ENCODE assay signal across 17 cellular contexts in the genomic region with DNA sequence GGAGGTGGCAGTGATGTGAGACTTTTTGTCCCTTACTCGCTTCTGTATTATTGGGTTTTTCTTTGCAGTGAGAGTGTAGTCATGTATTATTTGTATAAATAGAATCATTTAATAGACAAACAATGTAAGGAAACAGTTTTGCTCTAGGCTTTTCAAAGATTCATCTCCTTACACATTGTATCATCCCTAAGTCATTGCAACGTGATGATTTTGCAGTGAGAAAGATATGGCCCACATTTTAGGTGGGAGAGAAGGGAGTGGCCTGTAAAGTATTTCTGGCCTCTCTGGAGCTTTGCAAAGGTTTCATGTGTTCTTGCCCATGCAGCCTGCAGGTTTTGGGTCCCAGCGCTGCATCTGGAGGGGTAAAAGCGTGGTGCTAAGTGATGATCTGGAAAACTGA. TPM values are rescaled to one million over a fixed set of nuclear protein-coding genes. Genes with fewer than 3 reads are reported as not detected.
DNase-seq lines count a peak whose midpoint lies in the region; ATAC-seq and TF ChIP-seq lines count a peak whose summit lies in the region.
"Had no signal": no experiment of that assay in that cellular context is flagged by ENCODE, and none has a peak within 500 bp of the region (broad histone marks: within the 10 kb centered on the region; RNA-seq: fewer than 3 reads in every experiment).

No MANE protein-coding gene starts in this region.

- H3K4me3 Mint-ChIP-seq in glutamatergic neuron (ENCODE audit: unreplicated experiment): no peak overlapping the region
- H3K4me3 Mint-ChIP-seq: B cell; CD4-positive, alpha-beta T cell had no signal

- H3K4me3 ChIP-seq in IMR-90 (ENCODE audit: insufficient read depth, low read depth, low read length) (no peak overlapping the region), Panc1 (ENCODE audit: low read depth in 2 of 2, low read length in 2 of 2) (no peak overlapping the region), stomach smooth muscle (ENCODE audit: low read length in 2 of 2) (no peak overlapping the region)

- H3K4me2 ChIP-seq in IMR-90 (ENCODE audit: low read depth, low read length): no peak overlapping the region
- H3K4me2 ChIP-seq: SK-N-SH had no signal

- H2AFZ ChIP-seq in IMR-90 (replicated peaks; ENCODE audit: low read length, poor library complexity): no peak overlapping the region

- peaks cover 10% of the 10 kb centered on the region for H3K27me3 Mint-ChIP-seq in glutamatergic neuron (ENCODE audit: unreplicated experiment)
- H3K27me3 Mint-ChIP-seq: CD4-positive, alpha-beta T cell had no signal

- H3K9ac ChIP-seq in IMR-90 (ENCODE audit: low read depth, low read length): peak overlapping the region; percentile 32; the same call in 1 of the 2 replicates
- no peak overlapping the region for H3K9ac ChIP-seq in stomach smooth muscle (ENCODE audit: low read length in 2 of 2)
- H3K9ac ChIP-seq: SK-N-SH had no signal

- no peak for TF ChIP-seq CTCF in IMR-90 (conservative IDR thresholded peaks at IDR 0.05; ENCODE audit: low read depth, low read length)
- TF ChIP-seq CTCF in Panc1 (IDR thresholded peaks at IDR 0.05): no peak
- TF ChIP-seq CTCF in glutamatergic neuron (IDR thresholded peaks at IDR 0.05; ENCODE audit: partially characterized antibody, unreplicated experiment): no peak

- H3K56ac ChIP-seq in IMR-90 (ENCODE audit: extremely low read depth, insufficient read depth, low read length): peak overlapping the region; percentile 78; the same call in 1 of the 2 replicates

- H3K9me3 ChIP-seq in IMR-90 (ENCODE audit: control insufficient read depth, insufficient read depth, low read length) (no peaks in the 10 kb centered on the region), Panc1 (ENCODE audit: control insufficient read depth, insufficient read depth, low read depth, low read length) (no peaks in the 10 kb centered on the region), stomach smooth muscle (ENCODE audit: control insufficient read depth in 2 of 2, low read length in 2 of 2) (no peaks in the 10 kb centered on the region)
- H3K9me3 ChIP-seq: SK-N-SH had no signal

- no peak for TF ChIP-seq POLR2A in IMR-90 (IDR thresholded peaks at IDR 0.05; ENCODE audit: low read depth, low read length)

- peak overlapping the region; percentile 96 for H2BK20ac ChIP-seq in IMR-90 (ENCODE audit: low read depth, low read length)

- ATAC-seq in IMR-90 (ENCODE audit: low read depth): no peak
- ATAC-seq in Panc1: no peak

- peaks cover 3% of the 10 kb centered on the region for H3K9me3 Mint-ChIP-seq in glutamatergic neuron (ENCODE audit: unreplicated experiment)
- H3K9me3 Mint-ChIP-seq: CD4-positive, alpha-beta T cell had no signal

- CTCF ChIA-PET in IMR-90 (lab: Yijun Ruan, JAX) (no interaction called here), Panc1 (lab: Charles Lee) (no interaction called here)

- peak overlapping the region; percentile 87 for H2BK5ac ChIP-seq in IMR-90 (ENCODE audit: low read depth, low read length, poor library complexity, severe bottlenecking)

- H3K4me1 Mint-ChIP-seq in glutamatergic neuron (ENCODE audit: low read depth, unreplicated experiment): peaks cover 52% of the 10 kb centered on the region
- H3K4me1 Mint-ChIP-seq: B cell had no signal

- DNase-seq in IMR-90 (no peak), Panc1 (ENCODE audit: low read depth, low spot score) (no peak), glutamatergic neuron (no peak), NCI-H345 treated with DMSO at 0.1 percent for 48 hours (lab: John Stamatoyannopoulos, UW; ENCODE audit: unreplicated experiment) (no peak), NCI-H82 treated with DMSO at 0.1 percent for 48 hours (lab: John Stamatoyannopoulos, UW; ENCODE audit: unreplicated experiment) (no peak)
- no peak for DNase-seq in activated CD4-positive, CD25-positive, alpha-beta regulatory T cell (lab: John Stamatoyannopoulos, UW)
- DNase-seq: CD4-positive, alpha-beta T cell; DMS53; NCI-H1436 treated with DMSO at 0.1 percent for 48 hours; NCI-H2029 treated with DMSO at 0.1 percent for 48 hours; NCI-H510A; NCI-H82; Right ventricle myocardium superior; SK-N-SH had no signal

- H2AK9ac ChIP-seq in IMR-90 (replicated peaks; ENCODE audit: low read depth, low read length, poor library complexity): no peak overlapping the region

- H3K36me3 Mint-ChIP-seq in glutamatergic neuron (ENCODE audit: unreplicated experiment): no peaks in the 10 kb centered on the region

- H2BK15ac ChIP-seq in IMR-90 (ENCODE audit: low read depth, low read length): peak overlapping the region; percentile 99; the same call in 2 of the 3 replicates

- in situ Hi-C loops in IMR-90 (cut with MboI; ENCODE audit: low sequenced_read_pairs): no loop called here
- in situ Hi-C loops in Panc1 (cut with HindIII; ENCODE audit: low pct_unique_long_range_greater_than_20kb, low sequenced_read_pairs): no loop called here

- intact Hi-C loops in IMR-90 (cut with micrococcal nuclease) (loop anchor here (5.0 kb wide), 2 partner anchors 48 to 77 kb away; no protein-coding TSS in a partner anchor), Panc1 (cut with micrococcal nuclease; ENCODE audit: unreplicated experiment) (no loop called here)

- H4K91ac ChIP-seq in IMR-90 (ENCODE audit: insufficient read depth, low read depth, low read length): peak overlapping the region; percentile 96

- peak overlapping the region; percentile 38 for H3K27ac Mint-ChIP-seq in glutamatergic neuron (ENCODE audit: unreplicated experiment)
- H3K27ac Mint-ChIP-seq: B cell; CD4-positive, alpha-beta T cell had no signal

- H3K23ac ChIP-seq in IMR-90 (ENCODE audit: low read depth, low read length): peak overlapping the region; percentile 90; the same call in 1 of the 2 replicates

- peak overlapping the region; percentile 98 for H2AK5ac ChIP-seq in IMR-90 (ENCODE audit: low read depth, low read length)

- TF ChIP-seq RAD21 in IMR-90 (IDR thresholded peaks at IDR 0.05; ENCODE audit: low read length): no peak

- POLR2A ChIA-PET in IMR-90 (lab: Charles Lee; ENCODE audit: unreplicated experiment) (no interaction called here), Panc1 (lab: Charles Lee) (no interaction called here)

- peak overlapping the region; percentile 98 for H3K14ac ChIP-seq in IMR-90 (replicated peaks; ENCODE audit: low read depth, low read length)

- BruUV-seq in IMR-90 (replicated peaks; lab: Mats Ljungman, UMichigan) (no TSS peak), Panc1 (replicated peaks; lab: Mats Ljungman, UMichigan) (no TSS peak)

- WGBS in IMR-90 (ENCODE audit: extremely low coverage in 2 of 2, insufficient read length in 1 of 2), 2 experiments: 100% methylated on average over 2 of the region's 4 CpGs; no CpG with 5 or more reads in 1 of the 2 experiments

- peaks cover 29 to 77% of the 10 kb centered on the region in 2 experiments for H3K79me1 ChIP-seq in IMR-90 (ENCODE audit: low read depth in 1 of 2, low read length in 2 of 2)

- peaks cover 55% of the 10 kb centered on the region for H3K9me1 ChIP-seq in IMR-90 (ENCODE audit: insufficient read depth, low read length)

- peak overlapping the region; percentile 93 for H3K27ac ChIP-seq in IMR-90 (ENCODE audit: insufficient read depth, low read length)
- peak overlapping the region; percentile 64 for H3K27ac ChIP-seq in Panc1 (ENCODE audit: low read length)
- H3K27ac ChIP-seq in stomach smooth muscle (ENCODE audit: low read length): peak overlapping the region; percentile 18
- H3K27ac ChIP-seq: HL-60 had no signal

- H3K4ac ChIP-seq in IMR-90 (ENCODE audit: low read depth, low read length): peak overlapping the region; percentile 99

- H3K27me3 ChIP-seq in IMR-90 (ENCODE audit: control insufficient read depth, insufficient read depth, low read length) (no peaks in the 10 kb centered on the region), Panc1 (ENCODE audit: control insufficient read depth, insufficient read depth, low read length) (no peaks in the 10 kb centered on the region), stomach smooth muscle (ENCODE audit: control insufficient read depth in 1 of 2, insufficient read depth in 2 of 2, low read length in 2 of 2) (no peaks in the 10 kb centered on the region)

- H3K4me1 ChIP-seq in IMR-90 (ENCODE audit: control insufficient read depth, insufficient read depth, low read length) (peaks cover 55% of the 10 kb centered on the region), Panc1 (ENCODE audit: control insufficient read depth, insufficient read depth, low read length) (peaks cover 87% of the 10 kb centered on the region), stomach smooth muscle (ENCODE audit: control insufficient read depth, insufficient read depth, low read length) (peaks cover 68% of the 10 kb centered on the region)

- peak overlapping the region; percentile 94 for H4K5ac ChIP-seq in IMR-90 (ENCODE audit: low read depth, low read length)

- H3K18ac ChIP-seq in IMR-90 (ENCODE audit: low read depth, low read length): peak overlapping the region; percentile 97

- peak overlapping the region; percentile 99 for H2BK120ac ChIP-seq in IMR-90 (ENCODE audit: low read depth, low read length)

- H3K36me3 ChIP-seq in IMR-90 (ENCODE audit: control insufficient read depth, insufficient read depth, low read length) (no peaks in the 10 kb centered on the region), Panc1 (ENCODE audit: control insufficient read depth, insufficient read depth, low read length) (no peaks in the 10 kb centered on the region), stomach smooth muscle (ENCODE audit: control insufficient read depth in 2 of 2, insufficient read depth in 2 of 2, low read length in 2 of 2) (no peaks in the 10 kb centered on the region)

- dilution Hi-C loops in IMR-90 (cut with HindIII; ENCODE audit: low sequenced_read_pairs, unreplicated experiment): no loop called here

- H4K8ac ChIP-seq in IMR-90 (ENCODE audit: low read depth in 2 of 2, low read length in 2 of 2): peak overlapping the region; percentile 88 to 93; a peak in 3 of 4 replicates

- no peaks in the 10 kb centered on the region for H4K20me1 ChIP-seq in IMR-90 (ENCODE audit: insufficient read depth, low read length)

TF ChIP-seq in IMR-90, 13 proteins besides CTCF, POLR2A, EP300 and RAD21 (continues in another document):
- TF ChIP-seq RFX5 (IDR thresholded peaks at IDR 0.05; ENCODE audit: low read depth, low read length): no peak
- no peak for TF ChIP-seq RCOR1 (IDR thresholded peaks at IDR 0.05; ENCODE audit: insufficient replicate concordance, low read length)
- no peak for TF ChIP-seq MAFK (IDR thresholded peaks at IDR 0.05; ENCODE audit: low read depth, low read length)
- TF ChIP-seq CHD1 (IDR thresholded peaks at IDR 0.05; ENCODE audit: low read depth, low read length): no peak

RNA-seq across cellular contexts. Expression of gene EEPD1, which starts 52.2 kb away (rescaled TPM):
- total RNA-seq in IMR-90 (2012; rRNA removed): 7.3 and 8.1 TPM in 2 replicates
- polyA plus RNA-seq in IMR-90 (2012; rRNA removed): 13.9 and 15.2 TPM in 2 replicates
- polyA plus RNA-seq in IMR-90 (2012; cell fraction: cytosol; rRNA removed): 8.0 and 14.9 TPM in 2 replicates
- polyA plus RNA-seq in IMR-90 (2012; cell fraction: nucleus; rRNA removed; ENCODE audit: low replicate concordance): 39.3 and 53.7 TPM in 2 replicates
- total RNA-seq in Panc1 (2021; ENCODE audit: unreplicated experiment): 48.0 TPM
- polyA plus RNA-seq in Panc1 (2012; ENCODE audit: insufficient read length): 87.5 TPM
- total RNA-seq in glutamatergic neuron (ENCODE audit: unreplicated experiment): 63.9 TPM

Comparison
In these comparisons a context has a peak if more than half of its experiments do, and no peak if none do; other contexts are left out.
1. H3K27ac ChIP-seq: peak in every context shown above with its lines; median percentile 93 in IMR-90; 64 in Panc1; 18 in stomach smooth muscle.